In genomic region chrY:12427361-12427760, GRCh38 we compare ENCODE assay signal across 16 cellular contexts.
DNase-seq lines count a peak whose midpoint lies in the region; ATAC-seq and TF ChIP-seq lines count a peak whose summit lies in the region.
"Had no signal": no experiment of that assay in that cellular context is flagged by ENCODE, and none has a peak within 500 bp of the region (broad histone marks: within the 10 kb centered on the region; RNA-seq: fewer than 3 reads in every experiment).

No MANE protein-coding gene starts in this region.

- H3K36me3 ChIP-seq in RWPE2 (ENCODE audit: low read depth) = no peaks in the 10 kb centered on the region
- H3K36me3 ChIP-seq: BLaER1 treated with 17β-estradiol and CSF1 and Interleukin-3, amounts not matched to agents 10 nM and 100 nM had no signal

- no peaks in the 10 kb centered on the region for H3K27me3 ChIP-seq in RWPE2 (ENCODE audit: insufficient read depth, poor library complexity, severe bottlenecking)
- no peaks in the 10 kb centered on the region for H3K27me3 ChIP-seq in foreskin keratinocyte
- H3K27me3 ChIP-seq in right cardiac atrium (ENCODE audit: control insufficient read depth, insufficient read depth) = no peaks in the 10 kb centered on the region
- H3K27me3 ChIP-seq: BLaER1 treated with 17β-estradiol and CSF1 and Interleukin-3, amounts not matched to agents 10 nM and 100 nM had no signal

- 62% methylated on average over 5 of the region's 5 CpGs for WGBS in right cardiac atrium

- H3K9me3 ChIP-seq in RWPE2 (ENCODE audit: severe bottlenecking) = no peaks in the 10 kb centered on the region
- H3K9me3 ChIP-seq in right cardiac atrium (ENCODE audit: control insufficient read depth, low read length) = no peaks in the 10 kb centered on the region
- H3K9me3 ChIP-seq: A549; BLaER1 treated with 17β-estradiol and CSF1 and Interleukin-3, amounts not matched to agents 10 nM and 100 nM; Caco-2 had no signal

- intact Hi-C loops in right cardiac atrium (cut with DNase I) = no loop called here

- H3K4me1 ChIP-seq in RWPE2 (ENCODE audit: insufficient read depth, poor library complexity, severe bottlenecking) (peaks cover 15% of the 10 kb centered on the region), foreskin keratinocyte (no peaks in the 10 kb centered on the region), right cardiac atrium (ENCODE audit: control insufficient read depth, insufficient read depth, low read length) (no peaks in the 10 kb centered on the region)
- H3K4me1 ChIP-seq: A549; BLaER1 treated with 17β-estradiol and CSF1 and Interleukin-3, amounts not matched to agents 10 nM and 100 nM; Caco-2 had no signal

- ATAC-seq in RWPE2 (ENCODE audit: low read depth) (peak; percentile 28; the same call in 1 of the 3 replicates), foreskin keratinocyte (no peak), right cardiac atrium (no peak)
- ATAC-seq: A549; CD8-positive, alpha-beta T cell had no signal

- peak overlapping the region; percentile 35 for H3K27ac ChIP-seq in RWPE2 (ENCODE audit: poor library complexity, severe bottlenecking)
- H3K27ac ChIP-seq in foreskin keratinocyte = peak overlapping the region; percentile 78
- no peak overlapping the region for H3K27ac ChIP-seq in right cardiac atrium (ENCODE audit: low read length)
- H3K27ac ChIP-seq: 22Rv1; A549; BLaER1 treated with 17β-estradiol and CSF1 and Interleukin-3, amounts not matched to agents 10 nM and 100 nM; C4-2B had no signal

- H3K4me3 ChIP-seq in RWPE2 (ENCODE audit: severe bottlenecking) (no peak overlapping the region), epithelial cell of esophagus (ENCODE audit: low read length) (no peak overlapping the region), right cardiac atrium (ENCODE audit: low read length) (no peak overlapping the region)
- H3K4me3 ChIP-seq: A549; BLaER1 treated with 17β-estradiol and CSF1 and Interleukin-3, amounts not matched to agents 10 nM and 100 nM had no signal

- no peak for TF ChIP-seq CTCF in RWPE2 (IDR thresholded peaks at IDR 0.05; ENCODE audit: poor library complexity, severe bottlenecking)
- no peak for TF ChIP-seq CTCF in epithelial cell of esophagus (IDR thresholded peaks at IDR 0.05; ENCODE audit: insufficient read depth, low read depth, low read length, missing control alignments)
- TF ChIP-seq CTCF in foreskin keratinocyte (conservative IDR thresholded peaks at IDR 0.05) = no peak

- DNase-seq in RWPE2 (ENCODE audit: low spot score) = no peak
- DNase-seq in epithelial cell of esophagus (ENCODE audit: low read depth) = peak; percentile 53
- peak; percentile 27 to 59 for DNase-seq in foreskin keratinocyte
- no peak for DNase-seq in hepatic stellate cell (ENCODE audit: low spot score)
- DNase-seq in right cardiac atrium = no peak
- DNase-seq: AML-193; Caco-2; Calu3; CD4-positive, alpha-beta T cell; CD8-positive, alpha-beta T cell; DMS79 treated with DMSO at 0.1 percent for 48 hours; GF-D8 had no signal

Comparison
In these comparisons a context has a peak if more than half of its experiments do, and no peak if none do; other contexts are left out.
1. DNase-seq: peak in epithelial cell of esophagus (single experiment) and foreskin keratinocyte (2 of 2); none in RWPE2 (single experiment), hepatic stellate cell (single experiment) and right cardiac atrium (0 of 3).